Comparison of ENCODE assay signal across 8 cellular contexts in the genomic region with DNA sequence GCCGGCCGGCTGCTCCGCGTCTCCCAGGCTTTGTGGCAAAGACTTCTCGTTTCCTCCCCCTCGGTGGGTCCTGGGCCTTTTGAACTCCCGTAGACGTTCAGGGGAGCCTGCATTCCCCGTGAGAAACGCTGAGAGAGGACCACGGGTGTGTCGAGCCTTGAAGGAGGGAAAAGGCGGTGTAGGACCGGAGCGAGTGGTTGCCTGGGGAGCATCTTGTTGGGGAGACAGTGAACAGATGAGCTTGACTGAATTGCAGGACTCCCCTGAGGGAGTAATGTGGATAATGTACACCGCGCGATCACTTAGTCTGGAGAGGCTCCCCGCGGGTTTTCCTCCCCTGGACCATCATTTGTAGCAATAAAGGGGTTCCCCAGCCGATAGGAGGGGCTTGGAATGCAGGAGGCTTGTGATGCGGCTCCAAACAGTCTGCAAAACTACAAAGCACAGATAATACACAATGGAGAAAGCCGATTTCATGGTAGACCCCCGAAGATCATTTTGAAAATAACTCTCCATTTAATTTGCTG.
A peak's percentile ranks its signal among the peaks of the same experiment; 100 is the strongest.
DNase-seq lines count a peak whose midpoint lies in the region; ATAC-seq lines count a peak whose summit lies in the region.

No MANE protein-coding gene starts in this region.

- H3K9me3 ChIP-seq in iPS-15b (ENCODE audit: control insufficient read depth, insufficient read depth, low read length), result no peaks in the 10 kb centered on the region

- no peak for DNase-seq in activated naive CD4-positive, alpha-beta T cell treated with anti-CD3 and anti-CD28 coated beads, Interleukin-2, amount 10 ng/mL, durations not matched to agents 7 days and 5 days
- DNase-seq in activated naive CD4-positive, alpha-beta T cell treated with anti-CD3 and anti-CD28 coated beads, Interleukin-2, amount 50 U/mL, for 16 hours, result no peak
- DNase-seq in UCSD-AML1 (lab: John Stamatoyannopoulos, UW; ENCODE audit: unreplicated experiment) (no peak), posterior cingulate gyrus (no peak)

- peak overlapping the region; percentile 98 for H3K9ac ChIP-seq in iPS-15b (ENCODE audit: low read depth, low read length)

- peaks cover 6% of the 10 kb centered on the region for H3K4me1 ChIP-seq in iPS-15b (ENCODE audit: control insufficient read depth, insufficient read depth, low read length)

- peak overlapping the region; percentile 93 for H3K27ac Mint-ChIP-seq in activated naive CD4-positive, alpha-beta T cell treated with anti-CD3 and anti-CD28 coated beads, Interleukin-2, amount 10 ng/mL, durations not matched to agents 7 days and 5 days
- H3K27ac Mint-ChIP-seq in activated naive CD4-positive, alpha-beta T cell treated with anti-CD3 and anti-CD28 coated beads, Interleukin-2, amount 50 U/mL, for 24 hours, result peak overlapping the region; percentile 63
- H3K27ac Mint-ChIP-seq in stimulated activated naive CD8-positive, alpha-beta T cell treated with anti-CD3 and anti-CD28 coated beads, Interleukin-15, Interleukin-2, amounts not matched to agents 100 ng/mL and 50 ng/mL, for 24 hours, result peak overlapping the region; percentile 89

- H3K27me3 ChIP-seq in iPS-15b (ENCODE audit: control insufficient read depth, insufficient read depth, low read length), result peaks cover 18% of the 10 kb centered on the region

- intact Hi-C loops in posterior cingulate gyrus (cut with DNase I), result loop anchor here (5.0 kb wide), 1 partner anchor 154 kb away; a partner anchor contains a TSS

- no peaks in the 10 kb centered on the region for H3K9me3 Mint-ChIP-seq in activated naive CD4-positive, alpha-beta T cell treated with anti-CD3 and anti-CD28 coated beads, Interleukin-2, amount 10 ng/mL, durations not matched to agents 7 days and 5 days
- no peaks in the 10 kb centered on the region for H3K9me3 Mint-ChIP-seq in activated naive CD4-positive, alpha-beta T cell treated with anti-CD3 and anti-CD28 coated beads, Interleukin-2, amount 50 U/mL, for 24 hours
- no peaks in the 10 kb centered on the region for H3K9me3 Mint-ChIP-seq in stimulated activated naive CD8-positive, alpha-beta T cell treated with anti-CD3 and anti-CD28 coated beads, Interleukin-15, Interleukin-2, amounts not matched to agents 100 ng/mL and 50 ng/mL, for 24 hours

- peaks cover 7% of the 10 kb centered on the region for H3K36me3 Mint-ChIP-seq in activated naive CD4-positive, alpha-beta T cell treated with anti-CD3 and anti-CD28 coated beads, Interleukin-2, amount 10 ng/mL, durations not matched to agents 7 days and 5 days
- H3K36me3 Mint-ChIP-seq in activated naive CD4-positive, alpha-beta T cell treated with anti-CD3 and anti-CD28 coated beads, Interleukin-2, amount 50 U/mL, for 24 hours, result no peaks in the 10 kb centered on the region
- H3K36me3 Mint-ChIP-seq in stimulated activated naive CD8-positive, alpha-beta T cell treated with anti-CD3 and anti-CD28 coated beads, Interleukin-15, Interleukin-2, amounts not matched to agents 100 ng/mL and 50 ng/mL, for 24 hours (ENCODE audit: low read depth), result peaks cover 17% of the 10 kb centered on the region

- peak overlapping the region; percentile 98 for H3K4me3 ChIP-seq in iPS-15b (ENCODE audit: low read depth, low read length)

- H3K36me3 ChIP-seq in iPS-15b (ENCODE audit: control insufficient read depth, insufficient read depth, low read length), result no peaks in the 10 kb centered on the region

- CTCF ChIA-PET in activated naive CD4-positive, alpha-beta T cell treated with anti-CD3 and anti-CD28 coated beads, Interleukin-2, amount 10 ng/mL, durations not matched to agents 7 days and 5 days (lab: Charles Lee), result interaction anchor here (0.9 kb wide), 1 partner anchor 96 kb away, joined by 3 read pairs; no protein-coding TSS in a partner anchor

- H3K27me3 Mint-ChIP-seq in activated naive CD4-positive, alpha-beta T cell treated with anti-CD3 and anti-CD28 coated beads, Interleukin-2, amount 10 ng/mL, durations not matched to agents 7 days and 5 days, result peaks cover 5% of the 10 kb centered on the region
- no peaks in the 10 kb centered on the region for H3K27me3 Mint-ChIP-seq in activated naive CD4-positive, alpha-beta T cell treated with anti-CD3 and anti-CD28 coated beads, Interleukin-2, amount 50 U/mL, for 24 hours
- no peaks in the 10 kb centered on the region for H3K27me3 Mint-ChIP-seq in stimulated activated naive CD8-positive, alpha-beta T cell treated with anti-CD3 and anti-CD28 coated beads, Interleukin-15, Interleukin-2, amounts not matched to agents 100 ng/mL and 50 ng/mL, for 24 hours

- H3K4me3 Mint-ChIP-seq in activated naive CD4-positive, alpha-beta T cell treated with anti-CD3 and anti-CD28 coated beads, Interleukin-2, amount 10 ng/mL, durations not matched to agents 7 days and 5 days, result peak overlapping the region; percentile 91
- peak overlapping the region; percentile 89 for H3K4me3 Mint-ChIP-seq in activated naive CD4-positive, alpha-beta T cell treated with anti-CD3 and anti-CD28 coated beads, Interleukin-2, amount 50 U/mL, for 24 hours
- H3K4me3 Mint-ChIP-seq in stimulated activated naive CD8-positive, alpha-beta T cell treated with anti-CD3 and anti-CD28 coated beads, Interleukin-15, Interleukin-2, amounts not matched to agents 100 ng/mL and 50 ng/mL, for 24 hours, result peak overlapping the region; percentile 93

- ATAC-seq in HG03108 (IDR thresholded peaks at IDR 0.05; ENCODE audit: unreplicated experiment), result peak; percentile 5

- H3K4me1 Mint-ChIP-seq in activated naive CD4-positive, alpha-beta T cell treated with anti-CD3 and anti-CD28 coated beads, Interleukin-2, amount 10 ng/mL, durations not matched to agents 7 days and 5 days, result peaks cover 32% of the 10 kb centered on the region
- H3K4me1 Mint-ChIP-seq in activated naive CD4-positive, alpha-beta T cell treated with anti-CD3 and anti-CD28 coated beads, Interleukin-2, amount 50 U/mL, for 24 hours, result peaks cover 36% of the 10 kb centered on the region
- peaks cover 32% of the 10 kb centered on the region for H3K4me1 Mint-ChIP-seq in stimulated activated naive CD8-positive, alpha-beta T cell treated with anti-CD3 and anti-CD28 coated beads, Interleukin-15, Interleukin-2, amounts not matched to agents 100 ng/mL and 50 ng/mL, for 24 hours (ENCODE audit: low read depth)
